23 cellular contexts compared by ENCODE assay signal in genomic region chr10:2844925-2845324, GRCh38.
DNase-seq lines count a peak whose midpoint lies in the region; ATAC-seq, FAIRE-seq and TF ChIP-seq lines count a peak whose summit lies in the region.
"Had no signal": no experiment of that assay in that cellular context is flagged by ENCODE, and none has a peak within 500 bp of the region (broad histone marks: within the 10 kb centered on the region; RNA-seq: fewer than 3 reads in every experiment).

No MANE protein-coding gene starts in this region.

- H3K27ac Mint-ChIP-seq in activated CD8-positive, alpha-beta T cell treated with anti-CD3 and anti-CD28 coated beads, Interleukin-2, amount 10 ng/mL, durations not matched to agents 7 days and 5 days: no peak overlapping the region
- H3K27ac Mint-ChIP-seq: CD14-positive monocyte; CD4-positive, alpha-beta memory T cell; CD4-positive, CD25-positive, alpha-beta regulatory T cell; CD8-positive, alpha-beta memory T cell had no signal

- no peak overlapping the region for H3K4me2 ChIP-seq in DND-41 (ENCODE audit: insufficient read depth, low read length)
- H3K4me2 ChIP-seq: BLaER1 had no signal

- no peak for TF ChIP-seq CTCF in D721Med (IDR thresholded peaks at IDR 0.05; ENCODE audit: insufficient read depth, missing control alignments)
- no peak for TF ChIP-seq CTCF in DND-41 (IDR thresholded peaks at IDR 0.05; ENCODE audit: borderline replicate concordance, extremely low read depth, low read length, poor library complexity, severe bottlenecking)
- TF ChIP-seq CTCF in WERI-Rb-1 (IDR thresholded peaks at IDR 0.05; ENCODE audit: low read depth, low read length): no peak
- no peak for TF ChIP-seq CTCF in transverse colon (IDR thresholded peaks at IDR 0.05)

- FAIRE-seq in D721Med (lab: Jason Lieb, UNC): peak; percentile 56
- FAIRE-seq: A204.1, GM12878, GM12892, GM18507 had no signal

- intact Hi-C loops in transverse colon (cut with DNase I; ENCODE audit: low total_unique reads): no loop called here

- no peak for DNase-seq in D721Med (ENCODE audit: insufficient read length, low spot score)
- no peak for DNase-seq in DND-41
- DNase-seq in WERI-Rb-1: peak; percentile 70
- DNase-seq in transverse colon: no peak
- DNase-seq in NCI-H1105 (lab: John Stamatoyannopoulos, UW): no peak
- no peak for DNase-seq in activated CD8-positive, alpha-beta T cell treated with anti-CD3 and anti-CD28 coated beads, Interleukin-2, amount 10 ng/mL, durations not matched to agents 7 days and 5 days
- DNase-seq: 8988T; ACHN; BE2C; C1 segment of cervical spinal cord; CD4-positive, alpha-beta memory T cell; CD4-positive, CD25-positive, alpha-beta regulatory T cell; CD8-positive, alpha-beta memory T cell; COR-L47; DMS79 treated with DMSO at 0.1 percent for 48 hours; EL; GDM1 had no signal

- H4K20me1 ChIP-seq in DND-41 (ENCODE audit: insufficient read depth, low read length): no peaks in the 10 kb centered on the region
- H4K20me1 ChIP-seq: BLaER1 had no signal

- H3K4me1 ChIP-seq in DND-41 (ENCODE audit: insufficient read depth, low read length): no peaks in the 10 kb centered on the region
- no peaks in the 10 kb centered on the region for H3K4me1 ChIP-seq in transverse colon
- H3K4me1 ChIP-seq: BE2C, BLaER1 had no signal

- in situ Hi-C loops in transverse colon (cut with MboI; ENCODE audit: low pct_ligation_motif_present in 1 of 4, low pct_unique_long_range_greater_than_20kb in 1 of 4, low sequenced_read_pairs in 3 of 4): no loop called here

- no peaks in the 10 kb centered on the region for H3K79me2 ChIP-seq in DND-41 (ENCODE audit: insufficient read depth, low read length)

- H3K27ac ChIP-seq in DND-41 (ENCODE audit: low read length) (0 out of 2 replicates have a peak overlapping the region, but pooled peaks have one; percentile 8), WERI-Rb-1 (no peak overlapping the region; the same call in 1 of the 2 replicates), transverse colon (no peak overlapping the region)
- H3K27ac ChIP-seq: BLaER1 had no signal

- H3K9me3 Mint-ChIP-seq in activated CD8-positive, alpha-beta T cell treated with anti-CD3 and anti-CD28 coated beads, Interleukin-2, amount 10 ng/mL, durations not matched to agents 7 days and 5 days (ENCODE audit: insufficient read depth): no peaks in the 10 kb centered on the region

- POLR2A ChIA-PET in activated CD8-positive, alpha-beta T cell treated with anti-CD3 and anti-CD28 coated beads, Interleukin-2, amount 10 ng/mL, durations not matched to agents 7 days and 5 days (lab: Charles Lee): no interaction called here

- H3K27me3 Mint-ChIP-seq in activated CD8-positive, alpha-beta T cell treated with anti-CD3 and anti-CD28 coated beads, Interleukin-2, amount 10 ng/mL, durations not matched to agents 7 days and 5 days (ENCODE audit: low read depth): no peaks in the 10 kb centered on the region
- H3K27me3 Mint-ChIP-seq: CD4-positive, CD25-positive, alpha-beta regulatory T cell had no signal

- no peak overlapping the region for H3K9ac ChIP-seq in DND-41 (ENCODE audit: low read depth, low read length)
- H3K9ac ChIP-seq: BLaER1 had no signal

- no peak overlapping the region for H2AFZ ChIP-seq in DND-41 (ENCODE audit: low read depth, low read length)

- CTCF ChIA-PET in activated CD8-positive, alpha-beta T cell treated with anti-CD3 and anti-CD28 coated beads, Interleukin-2, amount 10 ng/mL, durations not matched to agents 7 days and 5 days (lab: Charles Lee): no interaction called here

- TF ChIP-seq EP300 in transverse colon (IDR thresholded peaks at IDR 0.05; ENCODE audit: low read depth): no peak

- H3K4me3 ChIP-seq in DND-41 (ENCODE audit: low read depth in 1 of 2, low read length in 2 of 2): no peak overlapping the region
- H3K4me3 ChIP-seq in WERI-Rb-1 (ENCODE audit: low read depth, low read length): no peak overlapping the region
- H3K4me3 ChIP-seq in transverse colon: no peak overlapping the region
- H3K4me3 ChIP-seq: BLaER1, GM12878 had no signal

- H3K4me3 Mint-ChIP-seq in activated CD8-positive, alpha-beta T cell treated with anti-CD3 and anti-CD28 coated beads, Interleukin-2, amount 10 ng/mL, durations not matched to agents 7 days and 5 days: no peak overlapping the region
- H3K4me3 Mint-ChIP-seq: CD14-positive monocyte; CD4-positive, alpha-beta memory T cell; CD4-positive, CD25-positive, alpha-beta regulatory T cell; CD8-positive, alpha-beta memory T cell had no signal

- peak; percentile 55; the same call in 2 of the 3 replicates for ATAC-seq in DND-41 (ENCODE audit: insufficient read depth, low read depth)
- no peak for ATAC-seq in activated CD8-positive, alpha-beta T cell treated with anti-CD3 and anti-CD28 coated beads, Interleukin-2, amount 10 ng/mL, durations not matched to agents 7 days and 5 days
- ATAC-seq: GM12878 had no signal

- no peaks in the 10 kb centered on the region for H3K4me1 Mint-ChIP-seq in activated CD8-positive, alpha-beta T cell treated with anti-CD3 and anti-CD28 coated beads, Interleukin-2, amount 10 ng/mL, durations not matched to agents 7 days and 5 days (ENCODE audit: low read depth)
- H3K4me1 Mint-ChIP-seq: CD14-positive monocyte; CD4-positive, alpha-beta memory T cell; CD4-positive, CD25-positive, alpha-beta regulatory T cell; CD8-positive, alpha-beta memory T cell had no signal

- H3K36me3 Mint-ChIP-seq in activated CD8-positive, alpha-beta T cell treated with anti-CD3 and anti-CD28 coated beads, Interleukin-2, amount 10 ng/mL, durations not matched to agents 7 days and 5 days (ENCODE audit: low read depth): no peaks in the 10 kb centered on the region
- H3K36me3 Mint-ChIP-seq: CD14-positive monocyte; CD4-positive, alpha-beta memory T cell; CD4-positive, CD25-positive, alpha-beta regulatory T cell; CD8-positive, alpha-beta memory T cell had no signal

- 82% methylated on average over 5 of the region's 5 CpGs; no CpG with 5 or more reads in 1 of the 2 donors for WGBS in transverse colon (ENCODE audit: low coverage in 1 of 2), 2 donors

- TF ChIP-seq POLR2A in transverse colon (IDR thresholded peaks at IDR 0.05): no peak

- H3K27me3 ChIP-seq in DND-41 (ENCODE audit: insufficient read depth, low read length, poor library complexity) (no peaks in the 10 kb centered on the region), WERI-Rb-1 (ENCODE audit: insufficient read depth, low read depth, severe bottlenecking) (no peaks in the 10 kb centered on the region), transverse colon (no peaks in the 10 kb centered on the region)
- H3K27me3 ChIP-seq: BE2C, BLaER1 had no signal

- H3K9me3 ChIP-seq in DND-41 (ENCODE audit: insufficient read depth, low read length, severe bottlenecking) (no peaks in the 10 kb centered on the region), WERI-Rb-1 (ENCODE audit: severe bottlenecking) (no peaks in the 10 kb centered on the region), transverse colon (no peaks in the 10 kb centered on the region)
- H3K9me3 ChIP-seq: BE2C, BLaER1 had no signal

- no peaks in the 10 kb centered on the region for H3K36me3 ChIP-seq in DND-41 (ENCODE audit: insufficient read depth, low read length)
- no peaks in the 10 kb centered on the region for H3K36me3 ChIP-seq in WERI-Rb-1
- no peaks in the 10 kb centered on the region for H3K36me3 ChIP-seq in transverse colon
- H3K36me3 ChIP-seq: BE2C, BLaER1 had no signal
